In the genomic region with DNA sequence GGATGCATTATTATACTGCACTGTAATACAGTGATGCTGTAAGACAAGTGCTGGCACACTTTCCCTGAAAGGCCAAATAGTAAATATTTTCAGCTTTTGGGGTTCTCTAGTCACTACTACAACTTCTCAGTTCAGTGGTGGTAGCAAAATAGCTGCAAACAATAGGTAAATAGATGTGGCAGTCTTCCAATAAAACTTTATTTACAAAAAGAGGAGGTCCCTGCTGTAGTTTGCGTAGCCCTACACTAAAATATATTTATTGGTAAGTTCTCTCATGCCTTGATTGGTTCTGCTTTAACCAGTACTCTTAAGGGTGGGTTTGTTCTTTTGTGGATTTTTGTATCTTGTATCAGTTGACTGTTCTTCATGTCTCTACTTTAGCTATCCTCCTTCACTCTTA, we compare ENCODE assay signal across 16 cellular contexts. TPM values are rescaled to one million over a fixed set of nuclear protein-coding genes. Genes with fewer than 3 reads are reported as not detected.
A peak's percentile ranks its signal among the peaks of the same experiment; 100 is the strongest.
DNase-seq lines count a peak whose midpoint lies in the region; ATAC-seq and TF ChIP-seq lines count a peak whose summit lies in the region.
"Had no signal": no experiment of that assay in that cellular context is flagged by ENCODE, and none has a peak within 500 bp of the region (broad histone marks: within the 10 kb centered on the region; RNA-seq: fewer than 3 reads in every experiment).

No MANE protein-coding gene starts in this region.

- TF ChIP-seq CTCF in GM10266 (IDR thresholded peaks at IDR 0.05; ENCODE audit: control insufficient read depth, insufficient read depth, low read depth, missing control alignments), result no peak

- H3K4me3 Mint-ChIP-seq in stimulated activated naive CD8-positive, alpha-beta T cell treated with anti-CD3 and anti-CD28 coated beads, Interleukin-15, Interleukin-2, amounts not matched to agents 100 ng/mL and 50 ng/mL, for 24 hours, result peak overlapping the region; percentile 65
- H3K4me3 Mint-ChIP-seq in activated T-helper 17 cell treated with anti-CD3 and anti-CD28 coated beads, Interleukin-2, amount 50 U/mL, for 72 hours, result peak overlapping the region; percentile 91
- peak overlapping the region; percentile 27 for H3K4me3 Mint-ChIP-seq in memory B cell

- no peaks in the 10 kb centered on the region for H3K9me3 Mint-ChIP-seq in stimulated activated naive CD8-positive, alpha-beta T cell treated with anti-CD3 and anti-CD28 coated beads, Interleukin-15, Interleukin-2, amounts not matched to agents 100 ng/mL and 50 ng/mL, for 24 hours
- no peaks in the 10 kb centered on the region for H3K9me3 Mint-ChIP-seq in activated T-helper 17 cell treated with anti-CD3 and anti-CD28 coated beads, Interleukin-2, amount 50 U/mL, for 72 hours
- H3K9me3 Mint-ChIP-seq in memory B cell, result no peaks in the 10 kb centered on the region

- peaks cover 68% of the 10 kb centered on the region for H3K36me3 Mint-ChIP-seq in stimulated activated naive CD8-positive, alpha-beta T cell treated with anti-CD3 and anti-CD28 coated beads, Interleukin-15, Interleukin-2, amounts not matched to agents 100 ng/mL and 50 ng/mL, for 24 hours (ENCODE audit: low read depth)
- peaks cover 100% of the 10 kb centered on the region for H3K36me3 Mint-ChIP-seq in activated T-helper 17 cell treated with anti-CD3 and anti-CD28 coated beads, Interleukin-2, amount 50 U/mL, for 72 hours (ENCODE audit: low read depth)
- peaks cover 11% of the 10 kb centered on the region for H3K36me3 Mint-ChIP-seq in memory B cell

- peaks cover 91% of the 10 kb centered on the region for H3K4me1 Mint-ChIP-seq in stimulated activated naive CD8-positive, alpha-beta T cell treated with anti-CD3 and anti-CD28 coated beads, Interleukin-15, Interleukin-2, amounts not matched to agents 100 ng/mL and 50 ng/mL, for 24 hours (ENCODE audit: low read depth)
- peaks cover 43% of the 10 kb centered on the region for H3K4me1 Mint-ChIP-seq in activated T-helper 17 cell treated with anti-CD3 and anti-CD28 coated beads, Interleukin-2, amount 50 U/mL, for 72 hours
- peaks cover 42% of the 10 kb centered on the region for H3K4me1 Mint-ChIP-seq in memory B cell

- H3K27me3 Mint-ChIP-seq in stimulated activated naive CD8-positive, alpha-beta T cell treated with anti-CD3 and anti-CD28 coated beads, Interleukin-15, Interleukin-2, amounts not matched to agents 100 ng/mL and 50 ng/mL, for 24 hours, result no peaks in the 10 kb centered on the region
- H3K27me3 Mint-ChIP-seq in activated T-helper 17 cell treated with anti-CD3 and anti-CD28 coated beads, Interleukin-2, amount 50 U/mL, for 72 hours, result no peaks in the 10 kb centered on the region
- no peaks in the 10 kb centered on the region for H3K27me3 Mint-ChIP-seq in memory B cell

- ATAC-seq in stimulated activated naive CD8-positive, alpha-beta T cell treated with anti-CD3 and anti-CD28 coated beads, Interleukin-15, Interleukin-2, amounts not matched to agents 100 U/mL and 50 U/mL, for 24 hours, result no peak
- ATAC-seq in activated T-helper 17 cell treated with anti-CD3 and anti-CD28 coated beads, Interleukin-2, amount 50 U/mL, for 72 hours (replicated peaks), result no peak
- no peak for ATAC-seq in memory B cell (ENCODE audit: low read depth)
- no peak for ATAC-seq in HG03342 (IDR thresholded peaks at IDR 0.05; ENCODE audit: unreplicated experiment)
- ATAC-seq: psoas muscle had no signal

- DNase-seq in stimulated activated naive CD8-positive, alpha-beta T cell treated with anti-CD3 and anti-CD28 coated beads, Interleukin-15, Interleukin-2, amounts not matched to agents 100 U/mL and 50 U/mL, for 24 hours, result no peak
- no peak for DNase-seq in memory B cell (ENCODE audit: low spot score in 2 of 2)
- no peak for DNase-seq in GM10266 (ENCODE audit: extremely low spot score)
- DNase-seq in midbrain (lab: John Stamatoyannopoulos, UW), result no peak
- DNase-seq in DMS153 (lab: John Stamatoyannopoulos, UW), result no peak
- DNase-seq: C1 segment of cervical spinal cord; GF-D8; hippocampal formation; NCI-H510A; psoas muscle; RPMI8226; stimulated activated CD4-positive, alpha-beta T cell treated with anti-CD3 and anti-CD28 coated beads, Interleukin-4, amount 100 ng/mL, for 1 hour; stimulated activated naive CD4-positive, alpha-beta T cell had no signal

- H3K27ac Mint-ChIP-seq in stimulated activated naive CD8-positive, alpha-beta T cell treated with anti-CD3 and anti-CD28 coated beads, Interleukin-15, Interleukin-2, amounts not matched to agents 100 ng/mL and 50 ng/mL, for 24 hours, result peak overlapping the region; percentile 56
- peak overlapping the region; percentile 76 for H3K27ac Mint-ChIP-seq in activated T-helper 17 cell treated with anti-CD3 and anti-CD28 coated beads, Interleukin-2, amount 50 U/mL, for 72 hours
- peak overlapping the region; percentile 58 for H3K27ac Mint-ChIP-seq in memory B cell

RNA-seq across cellular contexts. Expression of a gene that starts 7.8 kb away (rescaled TPM):
- total RNA-seq in activated T-helper 17 cell treated with anti-CD3 and anti-CD28 coated beads, Interleukin-2, amount 50 U/mL, for 72 hours, result 100 to 1,000 TPM; 280 to 311 TPM

Comparison
In these comparisons a context has a peak if more than half of its experiments do, and no peak if none do; other contexts are left out.
1. H3K4me3 Mint-ChIP-seq: peak in every context shown above with its lines; median percentile 91 in activated T-helper 17 cell treated with anti-CD3 and anti-CD28 coated beads, Interleukin-2, amount 50 U/mL, for 72 hours; 65 in stimulated activated naive CD8-positive, alpha-beta T cell treated with anti-CD3 and anti-CD28 coated beads, Interleukin-15, Interleukin-2, amounts not matched to agents 100 ng/mL and 50 ng/mL, for 24 hours; 27 in memory B cell.